Comparison of ENCODE assay signal across 8 cellular contexts in the genomic region with DNA sequence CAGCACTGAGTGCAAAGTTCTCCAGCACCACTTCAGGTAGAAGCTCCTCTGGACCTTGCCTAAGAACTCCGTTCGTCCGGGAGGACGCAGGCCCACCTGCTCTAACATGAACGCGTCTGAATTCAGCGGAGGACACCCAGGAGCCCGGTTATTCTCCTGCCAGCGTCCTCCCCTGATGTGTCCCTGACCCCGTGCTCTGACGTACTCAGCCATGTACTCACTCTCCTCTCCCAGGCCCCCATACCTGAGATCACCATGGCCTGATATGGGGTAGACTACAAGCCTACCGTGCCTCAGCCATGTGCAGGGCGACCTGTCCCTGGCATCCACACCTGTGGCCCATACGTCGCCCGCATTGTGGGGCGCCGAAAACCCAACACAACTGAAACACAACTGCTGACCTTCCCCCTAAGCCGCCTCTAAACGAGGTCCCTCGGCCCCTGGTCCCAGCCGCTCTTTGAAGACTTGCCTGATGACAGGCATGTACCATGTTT. TPM values are rescaled to one million over a fixed set of nuclear protein-coding genes. Genes with fewer than 3 reads are reported as not detected.
A peak's percentile ranks its signal among the peaks of the same experiment; 100 is the strongest.
DNase-seq lines count a peak whose midpoint lies in the region; ATAC-seq and TF ChIP-seq lines count a peak whose summit lies in the region.

No MANE protein-coding gene starts in this region.

- H3K9me2 ChIP-seq in hepatocyte (replicated peaks; ENCODE audit: insufficient read depth): no peaks in the 10 kb centered on the region

- peak overlapping the region; percentile 96 for H3K4me3 Mint-ChIP-seq in activated CD8-positive, alpha-beta T cell treated with anti-CD3 and anti-CD28 coated beads, Interleukin-2, amount 10 ng/mL, durations not matched to agents 7 days and 5 days

- POLR2A ChIA-PET in BJ (lab: Charles Lee) (no interaction called here), HEK293T (lab: Yijun Ruan, JAX) (interaction anchor here (0.5 to 2.6 kb wide), 10 partner anchors 10 to 136 kb away, joined by 3 to 17 read pairs (median 3); partner anchors contain the start of genes RNF225, RPS5, TRIM28 and ZBTB45)
- POLR2A ChIA-PET in activated CD8-positive, alpha-beta T cell treated with anti-CD3 and anti-CD28 coated beads, Interleukin-2, amount 10 ng/mL, durations not matched to agents 7 days and 5 days (lab: Charles Lee): interaction anchor here (1.0 kb wide), 1 partner anchor 32 kb away, joined by 4 read pairs; the partner anchor contains the start of gene ZNF132

- no peaks in the 10 kb centered on the region for H4K20me1 ChIP-seq in hepatocyte (ENCODE audit: insufficient read depth, poor library complexity, severe bottlenecking)

- H3K4me1 Mint-ChIP-seq in activated CD8-positive, alpha-beta T cell treated with anti-CD3 and anti-CD28 coated beads, Interleukin-2, amount 10 ng/mL, durations not matched to agents 7 days and 5 days (ENCODE audit: low read depth): peaks cover 42% of the 10 kb centered on the region

- H3K4me3 ChIP-seq in BJ (ENCODE audit: low read depth, low read length): peak overlapping the region; percentile 68
- peak overlapping the region; percentile 61 for H3K4me3 ChIP-seq in hepatocyte
- H3K4me3 ChIP-seq in skin epidermis: peak overlapping the region; percentile 57 to 96 (median 84)

- H3K27me3 Mint-ChIP-seq in activated CD8-positive, alpha-beta T cell treated with anti-CD3 and anti-CD28 coated beads, Interleukin-2, amount 10 ng/mL, durations not matched to agents 7 days and 5 days (ENCODE audit: low read depth): no peaks in the 10 kb centered on the region

- 24% methylated on average over 22 of the region's 22 CpGs for WGBS in hepatocyte (ENCODE audit: low lambda C conversion rate, missing lambda C conversion rate)

- no peaks in the 10 kb centered on the region for H3K36me3 ChIP-seq in BJ (ENCODE audit: control insufficient read depth, insufficient read depth, low read length)
- no peaks in the 10 kb centered on the region for H3K36me3 ChIP-seq in hepatocyte (replicated peaks; ENCODE audit: insufficient read depth, low read depth)

- H3K4me1 ChIP-seq in hepatocyte (ENCODE audit: insufficient read depth): peaks cover 8% of the 10 kb centered on the region

- peaks cover 12% of the 10 kb centered on the region for H3K36me3 Mint-ChIP-seq in activated CD8-positive, alpha-beta T cell treated with anti-CD3 and anti-CD28 coated beads, Interleukin-2, amount 10 ng/mL, durations not matched to agents 7 days and 5 days (ENCODE audit: low read depth)

- H3K27ac Mint-ChIP-seq in activated CD8-positive, alpha-beta T cell treated with anti-CD3 and anti-CD28 coated beads, Interleukin-2, amount 10 ng/mL, durations not matched to agents 7 days and 5 days: peak overlapping the region; percentile 95

- no peaks in the 10 kb centered on the region for H3K9me3 Mint-ChIP-seq in activated CD8-positive, alpha-beta T cell treated with anti-CD3 and anti-CD28 coated beads, Interleukin-2, amount 10 ng/mL, durations not matched to agents 7 days and 5 days (ENCODE audit: insufficient read depth)

- peak; percentile 7 for ATAC-seq in activated CD8-positive, alpha-beta T cell treated with anti-CD3 and anti-CD28 coated beads, Interleukin-2, amount 10 ng/mL, durations not matched to agents 7 days and 5 days

- peaks cover 45% of the 10 kb centered on the region for H3K79me2 ChIP-seq in hepatocyte

- no peaks in the 10 kb centered on the region for H3K9me3 ChIP-seq in hepatocyte (ENCODE audit: low read depth)

- peak overlapping the region; percentile 90 for H3K4me2 ChIP-seq in hepatocyte

- CTCF ChIA-PET in BJ (lab: Yijun Ruan, JAX): interaction anchor here (0.8 kb wide), 1 partner anchor 11 kb away, joined by 4 read pairs; no protein-coding TSS in a partner anchor
- CTCF ChIA-PET in HEK293T (lab: Yijun Ruan, JAX): no interaction called here
- CTCF ChIA-PET in activated CD8-positive, alpha-beta T cell treated with anti-CD3 and anti-CD28 coated beads, Interleukin-2, amount 10 ng/mL, durations not matched to agents 7 days and 5 days (lab: Charles Lee): interaction anchor here (1.0 to 1.1 kb wide), 3 partner anchors 10 to 112 kb away, joined by 3 to 4 read pairs (median 4); partner anchors contain the start of gene ZBTB45

- DNase-seq in BJ (ENCODE audit: low read depth): no peak
- DNase-seq in HEK293T (ENCODE audit: extremely low spot score): no peak
- DNase-seq in activated CD8-positive, alpha-beta T cell treated with anti-CD3 and anti-CD28 coated beads, Interleukin-2, amount 10 ng/mL, durations not matched to agents 7 days and 5 days: peak; percentile 31
- DNase-seq in hepatocyte (ENCODE audit: low spot score): peak; percentile 46
- DNase-seq in medulla oblongata (ENCODE audit: extremely low spot score): no peak
- DNase-seq in central memory CD4-positive, alpha-beta T cell: no peak
- no peak for DNase-seq in stimulated activated CD4-positive, alpha-beta T cell treated with anti-CD3 and anti-CD28 coated beads, Interleukin-12 subunit alpha, Interleukin-12 subunit beta, amount 100 ng/mL, for 4 hours

- TF ChIP-seq CTCF in BJ (IDR thresholded peaks at IDR 0.05; ENCODE audit: insufficient read depth, low read depth, low read length): no peak
- TF ChIP-seq CTCF in hepatocyte (IDR thresholded peaks at IDR 0.05; ENCODE audit: poor library complexity): no peak

- H3K27me3 ChIP-seq in BJ (ENCODE audit: control insufficient read depth, insufficient read depth, low read length): no peaks in the 10 kb centered on the region
- H3K27me3 ChIP-seq in hepatocyte: no peaks in the 10 kb centered on the region

- peak overlapping the region; percentile 95 for H3K27ac ChIP-seq in hepatocyte
- H3K27ac ChIP-seq in skin epidermis: peak overlapping the region in 20 of 21 experiments; percentile 73 to 96 (median 88)

- H2AFZ ChIP-seq in hepatocyte: peak overlapping the region; percentile 65

TF ChIP-seq in HEK293T, 16 proteins besides CTCF, POLR2A, EP300 and RAD21:
- TF ChIP-seq L3MBTL2 (conservative IDR thresholded peaks at IDR 0.05) (peak; percentile 50; the same call in 1 of the 2 replicates), ARNT (IDR thresholded peaks at IDR 0.05) (no peak), NFRKB (IDR thresholded peaks at IDR 0.05) (no peak)

RNA-seq across cellular contexts. Expression of gene ZNF584, which starts 0.7 kb away (rescaled TPM):
- polyA plus RNA-seq in BJ (2011; rRNA removed) (8.9 and 10.0 TPM in 2 replicates), hepatocyte (4.5 and 7.9 TPM in 2 replicates)
- polyA minus RNA-seq in BJ (2011; rRNA and poly(A)+ RNA removed): 6.6 and 7.8 TPM in 2 replicates
- 10 to 100 TPM in 1 of 2 experiments, 1 to 10 TPM in 1; 9.4 to 11.5 TPM for total RNA-seq in activated CD8-positive, alpha-beta T cell treated with anti-CD3 and anti-CD28 coated beads, Interleukin-2, amount 10 ng/mL, durations not matched to agents 7 days and 5 days
- 4.5 and 5.5 TPM in 2 replicates for total RNA-seq in hepatocyte

RNA-seq across cellular contexts. Expression of gene RNF225, which starts 12.2 kb away (rescaled TPM):
- polyA plus RNA-seq in BJ (2011; rRNA removed) (not detected in 2 replicates), hepatocyte (0.47 TPM in 1 of 2 replicates, not detected in the other)
- polyA minus RNA-seq in BJ (2011; rRNA and poly(A)+ RNA removed): not detected in 2 replicates
- under 1 TPM; 0.84 to 0.99 TPM for total RNA-seq in activated CD8-positive, alpha-beta T cell treated with anti-CD3 and anti-CD28 coated beads, Interleukin-2, amount 10 ng/mL, durations not matched to agents 7 days and 5 days
- total RNA-seq in hepatocyte: not detected in 2 replicates

RNA-seq across cellular contexts. Expression of gene RPS5, which starts 20.6 kb away (rescaled TPM):
- polyA plus RNA-seq in BJ (2011; rRNA removed) (2,500 and 3,326 TPM in 2 replicates), hepatocyte (562 and 565 TPM in 2 replicates)
- polyA minus RNA-seq in BJ (2011; rRNA and poly(A)+ RNA removed): 895 and 1,382 TPM in 2 replicates
- total RNA-seq in activated CD8-positive, alpha-beta T cell treated with anti-CD3 and anti-CD28 coated beads, Interleukin-2, amount 10 ng/mL, durations not matched to agents 7 days and 5 days: 1,000 to 10,000 TPM; 1,111 to 1,173 TPM
- 1,644 and 2,420 TPM in 2 replicates for total RNA-seq in hepatocyte

RNA-seq across cellular contexts. Expression of gene ZNF837, which starts 26.9 kb away (rescaled TPM):
- polyA plus RNA-seq in BJ (2011; rRNA removed) (0.47 and 0.82 TPM in 2 replicates), hepatocyte (5.4 and 9.7 TPM in 2 replicates)
- polyA minus RNA-seq in BJ (2011; rRNA and poly(A)+ RNA removed): 0.38 and 0.41 TPM in 2 replicates
- 1 to 10 TPM; 1.3 to 1.5 TPM for total RNA-seq in activated CD8-positive, alpha-beta T cell treated with anti-CD3 and anti-CD28 coated beads, Interleukin-2, amount 10 ng/mL, durations not matched to agents 7 days and 5 days
- 5.0 and 5.9 TPM in 2 replicates for total RNA-seq in hepatocyte

RNA-seq across cellular contexts. Expression of gene ZNF132, which starts 32.2 kb away (rescaled TPM):
- polyA plus RNA-seq in BJ (2011; rRNA removed) (2.7 and 3.2 TPM in 2 replicates), hepatocyte (0.35 and 0.95 TPM in 2 replicates)
- polyA minus RNA-seq in BJ (2011; rRNA and poly(A)+ RNA removed): 5.9 and 8.4 TPM in 2 replicates
- 1 to 10 TPM; 5.1 to 6.0 TPM for total RNA-seq in activated CD8-positive, alpha-beta T cell treated with anti-CD3 and anti-CD28 coated beads, Interleukin-2, amount 10 ng/mL, durations not matched to agents 7 days and 5 days
- 1.0 and 1.5 TPM in 2 replicates for total RNA-seq in hepatocyte

Comparison
In these comparisons a context has a peak if more than half of its experiments do, and no peak if none do; other contexts are left out.
1. DNase-seq: peak in activated CD8-positive, alpha-beta T cell treated with anti-CD3 and anti-CD28 coated beads, Interleukin-2, amount 10 ng/mL, durations not matched to agents 7 days and 5 days (single experiment) and hepatocyte (single experiment); none in BJ (single experiment), HEK293T (single experiment), medulla oblongata (single experiment), central memory CD4-positive, alpha-beta T cell (single experiment) and stimulated activated CD4-positive, alpha-beta T cell treated with anti-CD3 and anti-CD28 coated beads, Interleukin-12 subunit alpha, Interleukin-12 subunit beta, amount 100 ng/mL, for 4 hours (single experiment).
2. Peak in every context shown above with its lines, with median percentiles within 50 percentile points of each other: H3K4me3 ChIP-seq.